Comparison of ENCODE assay signal across 1 cellular context in genomic region chr6:95815389-95816056, GRCh38.
TF ChIP-seq lines count a peak whose summit lies in the region.

No MANE protein-coding gene starts in this region.

TF ChIP-seq in HepG2, 621 proteins besides CTCF, POLR2A, EP300 and RAD21 (continued from another document and continues in another):
- peak; percentile 67 for TF ChIP-seq SKIL (CRISPR knock-in tag; IDR thresholded peaks at IDR 0.05; ENCODE audit: borderline replicate concordance)
- 0 out of 2 replicates have a peak, but pooled peaks have one; percentile 63 for TF ChIP-seq ZNF816 (CRISPR knock-in tag; IDR thresholded peaks at IDR 0.05; ENCODE audit: borderline replicate concordance)
- peak; percentile 92 for TF ChIP-seq SIX4 (CRISPR knock-in tag; IDR thresholded peaks at IDR 0.05)
- TF ChIP-seq SP140L (CRISPR knock-in tag; IDR thresholded peaks at IDR 0.05; ENCODE audit: borderline replicate concordance) = peak; percentile 90; the same call in 1 of the 2 replicates
- no peak for TF ChIP-seq ZNF570 (CRISPR knock-in tag; IDR thresholded peaks at IDR 0.05; ENCODE audit: borderline replicate concordance)
- TF ChIP-seq HNRNPL (IDR thresholded peaks at IDR 0.05; ENCODE audit: low read depth, low read length) = no peak
- peak; percentile 97 for TF ChIP-seq ELF3 (CRISPR knock-in tag; IDR thresholded peaks at IDR 0.05)
- TF ChIP-seq ZNF281 (CRISPR knock-in tag; IDR thresholded peaks at IDR 0.05; ENCODE audit: borderline replicate concordance) = peak; percentile 88
- TF ChIP-seq RERE (CRISPR knock-in tag; IDR thresholded peaks at IDR 0.05; ENCODE audit: low read depth) = peak; percentile 94
- peak; percentile 90 for TF ChIP-seq ZNF772 (CRISPR knock-in tag; IDR thresholded peaks at IDR 0.05)
- peak; percentile 73; the same call in 1 of the 2 replicates for TF ChIP-seq ZFP37 (CRISPR knock-in tag; IDR thresholded peaks at IDR 0.05; ENCODE audit: borderline replicate concordance)
- TF ChIP-seq ZNF160 (CRISPR knock-in tag; IDR thresholded peaks at IDR 0.05) = 0 out of 2 replicates have a peak, but pooled peaks have one; percentile 43
- TF ChIP-seq DPF2 (CRISPR knock-in tag; IDR thresholded peaks at IDR 0.05; ENCODE audit: borderline replicate concordance, low read depth) = peak; percentile 95
- TF ChIP-seq NAIF1 (CRISPR knock-in tag; IDR thresholded peaks at IDR 0.05; ENCODE audit: borderline replicate concordance) = peak; percentile 61; the same call in 1 of the 2 replicates
- peak; percentile 84 for TF ChIP-seq THAP11 (CRISPR knock-in tag; IDR thresholded peaks at IDR 0.05)
- TF ChIP-seq POGK (CRISPR knock-in tag; conservative IDR thresholded peaks at IDR 0.05) = peak; percentile 88
- peak; percentile 69; the same call in 1 of the 2 replicates for TF ChIP-seq ZHX1 (CRISPR knock-in tag; IDR thresholded peaks at IDR 0.05; ENCODE audit: low read depth)
- TF ChIP-seq ZNF343 (CRISPR knock-in tag; IDR thresholded peaks at IDR 0.05) = no peak
- TF ChIP-seq PITX1 (CRISPR knock-in tag; IDR thresholded peaks at IDR 0.05) = peak; percentile 93
- TF ChIP-seq FOXK2 (IDR thresholded peaks at IDR 0.05) = peak; percentile 15; the same call in 1 of the 2 replicates
- TF ChIP-seq KDM1A (CRISPR knock-in tag; IDR thresholded peaks at IDR 0.05) = peak; percentile 91
- peak; percentile 68 for TF ChIP-seq ATF3 (CRISPR knock-in tag; IDR thresholded peaks at IDR 0.05)
- peak; percentile 72; the same call in 1 of the 2 replicates for TF ChIP-seq ZNF747 (CRISPR knock-in tag; IDR thresholded peaks at IDR 0.05; ENCODE audit: borderline replicate concordance)
- TF ChIP-seq ZMYM3 (CRISPR knock-in tag; IDR thresholded peaks at IDR 0.05) = peak; percentile 89
- no peak for TF ChIP-seq MTF1 (CRISPR knock-in tag; IDR thresholded peaks at IDR 0.05)
- TF ChIP-seq FOXO4 (CRISPR knock-in tag; conservative IDR thresholded peaks at IDR 0.05) = no peak
- TF ChIP-seq ZFP91 (CRISPR knock-in tag; IDR thresholded peaks at IDR 0.05; ENCODE audit: borderline replicate concordance) = peak; percentile 22; the same call in 1 of the 2 replicates
- TF ChIP-seq ETV5 (CRISPR knock-in tag; IDR thresholded peaks at IDR 0.05; ENCODE audit: borderline replicate concordance) = peak; percentile 83
- peak; percentile 70; the same call in 1 of the 2 replicates for TF ChIP-seq ZNF414 (CRISPR knock-in tag; IDR thresholded peaks at IDR 0.05)
- peak; percentile 99 for TF ChIP-seq KDM6A (CRISPR knock-in tag; IDR thresholded peaks at IDR 0.05; ENCODE audit: low read depth)
- TF ChIP-seq ZNF550 (CRISPR knock-in tag; IDR thresholded peaks at IDR 0.05; ENCODE audit: borderline replicate concordance) = no peak
- peak; percentile 97 for TF ChIP-seq SOX5 (CRISPR knock-in tag; IDR thresholded peaks at IDR 0.05; ENCODE audit: borderline replicate concordance)
- peak; percentile 98 for TF ChIP-seq ZSCAN9 (CRISPR knock-in tag; IDR thresholded peaks at IDR 0.05; ENCODE audit: borderline replicate concordance)
